ENCODE assay signal across 13 cellular contexts in genomic region chrX:139795196-139795595, GRCh38.
DNase-seq lines count a peak whose midpoint lies in the region; ATAC-seq, FAIRE-seq and TF ChIP-seq lines count a peak whose summit lies in the region.
"Had no signal": no experiment of that assay in that cellular context is flagged by ENCODE, and none has a peak within 500 bp of the region (broad histone marks: within the 10 kb centered on the region; RNA-seq: fewer than 3 reads in every experiment).

No MANE protein-coding gene starts in this region.

- no peak overlapping the region for H2AFZ ChIP-seq in neural progenitor cell (replicated peaks)

- H3K9me3 ChIP-seq in neural progenitor cell (ENCODE audit: low read depth) (no peaks in the 10 kb centered on the region), right atrium auricular region (no peaks in the 10 kb centered on the region)
- H3K9me3 ChIP-seq: SJSA1 had no signal

- H3K27ac Mint-ChIP-seq in T-helper 1 cell treated with Interleukin-12 subunit alpha and Interleukin-12 subunit beta and Interleukin-4 antibody, amounts not matched to agents 30 μg/mL and 1 μg/mL, for 36 hours = peak overlapping the region; percentile 76
- no peak overlapping the region for H3K27ac Mint-ChIP-seq in neural progenitor cell
- H3K27ac Mint-ChIP-seq: activated T-cell treated with anti-CD3 and anti-CD28 coated beads, Interleukin-2, amount 50 U/mL, for 72 hours had no signal

- H3K4me3 Mint-ChIP-seq in T-helper 1 cell treated with Interleukin-12 subunit alpha and Interleukin-12 subunit beta and Interleukin-4 antibody, amounts not matched to agents 30 μg/mL and 1 μg/mL, for 36 hours = peak overlapping the region; percentile 44
- no peak overlapping the region for H3K4me3 Mint-ChIP-seq in neural progenitor cell
- H3K4me3 Mint-ChIP-seq: activated T-cell treated with anti-CD3 and anti-CD28 coated beads, Interleukin-2, amount 50 U/mL, for 72 hours; neural crest cell had no signal

- TF ChIP-seq CTCF in neural progenitor cell (IDR thresholded peaks at IDR 0.05) = no peak
- no peak for TF ChIP-seq CTCF in right atrium auricular region (IDR thresholded peaks at IDR 0.05)

- H3K9ac ChIP-seq in neural progenitor cell = no peak overlapping the region

- DNase-seq in GM12891 (ENCODE audit: insufficient read length, low spot score) (no peak), neural progenitor cell (ENCODE audit: low spot score) (no peak), right atrium auricular region (ENCODE audit: low spot score) (no peak), NCI-H146 (lab: John Stamatoyannopoulos, UW) (no peak)
- DNase-seq in stimulated activated CD4-positive, alpha-beta T cell treated with anti-CD3 and anti-CD28 coated beads, Interleukin-4, amount 100 ng/mL, for 4 hours = no peak
- DNase-seq: activated T-cell treated with anti-CD3 and anti-CD28 coated beads, Interleukin-2, amount 50 U/mL, for 72 hours; NCI-H1417; stimulated activated CD4-positive, alpha-beta T cell treated with anti-CD3 and anti-CD28 coated beads, Interleukin-2, amount 100 ng/mL, for 48 hours had no signal

- no peak for TF ChIP-seq POLR2A in GM12891 (IDR thresholded peaks at IDR 0.05; ENCODE audit: low read depth, low read length)

- H3K4me1 Mint-ChIP-seq in T-helper 1 cell treated with Interleukin-12 subunit alpha and Interleukin-12 subunit beta and Interleukin-4 antibody, amounts not matched to agents 30 μg/mL and 1 μg/mL, for 36 hours (ENCODE audit: low read depth) = peaks cover 16% of the 10 kb centered on the region
- no peaks in the 10 kb centered on the region for H3K4me1 Mint-ChIP-seq in neural progenitor cell
- H3K4me1 Mint-ChIP-seq: neural crest cell had no signal

- H3K27me3 ChIP-seq in neural progenitor cell (no peaks in the 10 kb centered on the region), right atrium auricular region (no peaks in the 10 kb centered on the region)
- H3K27me3 ChIP-seq: SJSA1 had no signal

- no peak overlapping the region for H3K27ac ChIP-seq in neural progenitor cell
- H3K27ac ChIP-seq in right atrium auricular region = no peak overlapping the region
- H3K27ac ChIP-seq: SJSA1 had no signal

- H3K36me3 ChIP-seq in neural progenitor cell (no peaks in the 10 kb centered on the region), right atrium auricular region (no peaks in the 10 kb centered on the region)
- H3K36me3 ChIP-seq: SJSA1 had no signal

- H3K27me3 Mint-ChIP-seq in T-helper 1 cell treated with Interleukin-12 subunit alpha and Interleukin-12 subunit beta and Interleukin-4 antibody, amounts not matched to agents 30 μg/mL and 1 μg/mL, for 36 hours (ENCODE audit: low read depth) = no peaks in the 10 kb centered on the region
- no peaks in the 10 kb centered on the region for H3K27me3 Mint-ChIP-seq in neural progenitor cell (ENCODE audit: insufficient read depth, low read depth)

- no peaks in the 10 kb centered on the region for H3K9me3 Mint-ChIP-seq in T-helper 1 cell treated with Interleukin-12 subunit alpha and Interleukin-12 subunit beta and Interleukin-4 antibody, amounts not matched to agents 30 μg/mL and 1 μg/mL, for 36 hours
- H3K9me3 Mint-ChIP-seq in neural progenitor cell = no peaks in the 10 kb centered on the region
- H3K9me3 Mint-ChIP-seq: activated T-cell treated with anti-CD3 and anti-CD28 coated beads, Interleukin-2, amount 50 U/mL, for 72 hours had no signal

- H4K20me1 ChIP-seq in neural progenitor cell (ENCODE audit: low read depth) = no peaks in the 10 kb centered on the region

- FAIRE-seq in GM12891 (lab: Jason Lieb, UNC) = peak; percentile 88

- ATAC-seq in GM19397 (IDR thresholded peaks at IDR 0.05; ENCODE audit: unreplicated experiment) (peak; percentile 99), HG02970 (IDR thresholded peaks at IDR 0.05; ENCODE audit: low FRiP score, unreplicated experiment) (peak; percentile 84)
- ATAC-seq: activated T-cell treated with anti-CD3 and anti-CD28 coated beads, Interleukin-2, amount 50 U/mL, for 72 hours had no signal

- H3K79me2 ChIP-seq in neural progenitor cell (ENCODE audit: low read depth) = no peaks in the 10 kb centered on the region

- H3K4me1 ChIP-seq in neural progenitor cell (no peaks in the 10 kb centered on the region), right atrium auricular region (no peaks in the 10 kb centered on the region)
- H3K4me1 ChIP-seq: SJSA1 had no signal

- peaks cover 22% of the 10 kb centered on the region for H3K36me3 Mint-ChIP-seq in T-helper 1 cell treated with Interleukin-12 subunit alpha and Interleukin-12 subunit beta and Interleukin-4 antibody, amounts not matched to agents 30 μg/mL and 1 μg/mL, for 36 hours (ENCODE audit: low read depth)
- peaks cover 14% of the 10 kb centered on the region for H3K36me3 Mint-ChIP-seq in neural progenitor cell

- no peak overlapping the region for H3K4me2 ChIP-seq in neural progenitor cell

- no peaks in the 10 kb centered on the region for H3F3A ChIP-seq in neural progenitor cell (ENCODE audit: low read depth)

- H3K4me3 ChIP-seq in neural progenitor cell (no peak overlapping the region), right atrium auricular region (no peak overlapping the region)
- H3K4me3 ChIP-seq: SJSA1 had no signal

TF ChIP-seq in GM12891, 5 proteins besides CTCF, POLR2A, EP300 and RAD21:
- TF ChIP-seq PAX5 (IDR thresholded peaks at IDR 0.05; ENCODE audit: insufficient read depth, low read length, severe bottlenecking) = no peak
- TF ChIP-seq POU2F2 (IDR thresholded peaks at IDR 0.05; ENCODE audit: low read depth, low read length) = peak; percentile 79
TF ChIP-seq in GM12891: peak in this region for 1.
